8 cellular contexts compared by ENCODE assay signal in genomic region chr6:26032387-26033131, GRCh38. TPM values are rescaled to one million over a fixed set of nuclear protein-coding genes. Genes with fewer than 3 reads are reported as not detected.
DNase-seq lines count a peak whose midpoint lies in the region; ATAC-seq and TF ChIP-seq lines count a peak whose summit lies in the region.

No MANE protein-coding gene starts in this region.

- H3K4me3 ChIP-seq in BE2C (ENCODE audit: low read depth, low read length), result peak overlapping the region; percentile 87
- H3K4me3 ChIP-seq in SK-N-MC, result peak overlapping the region; percentile 93
- H3K4me3 ChIP-seq in mesenchymal stem cell (ENCODE audit: insufficient read depth in 1 of 2, low read depth in 1 of 2, low read length in 2 of 2), result peak overlapping the region; percentile 11 to 83

- peak overlapping the region; percentile 43 for H3T11ph ChIP-seq in H9 (ENCODE audit: low read length)

- no peak overlapping the region for H4K91ac ChIP-seq in H9 (ENCODE audit: insufficient read length, low read depth, low read length)
- H4K91ac ChIP-seq in mesenchymal stem cell (ENCODE audit: low read length), result no peak overlapping the region

- H3K27me3 Mint-ChIP-seq in H9 (ENCODE audit: low read depth) (no peaks in the 10 kb centered on the region; the same call in none of the 2 replicates), type B pancreatic cell (no peaks in the 10 kb centered on the region)

- no peak overlapping the region for H4K8ac ChIP-seq in H9 (replicated peaks; ENCODE audit: insufficient read length, low read depth, low read length)
- H4K8ac ChIP-seq in mesenchymal stem cell (ENCODE audit: low read length), result no peak overlapping the region

- H3K9me3 Mint-ChIP-seq in H9 (no peaks in the 10 kb centered on the region; a peak in 1 of 5 replicates), type B pancreatic cell (no peaks in the 10 kb centered on the region)

- peak overlapping the region; percentile 69 for H3K56ac ChIP-seq in H9 (ENCODE audit: insufficient read length, low read depth, low read length)

- no peaks in the 10 kb centered on the region for H3K27me3 ChIP-seq in BE2C
- H3K27me3 ChIP-seq in H9 (ENCODE audit: insufficient read depth, low read length), result no peaks in the 10 kb centered on the region
- H3K27me3 ChIP-seq in mesenchymal stem cell (ENCODE audit: control insufficient read depth in 1 of 2, insufficient read depth in 1 of 2, low read length in 2 of 2), result no peaks in the 10 kb centered on the region

- H2AFZ ChIP-seq in H9 (ENCODE audit: low read length) (no peak overlapping the region), mesenchymal stem cell (ENCODE audit: low read depth, low read length) (no peak overlapping the region)

- H4K20me1 ChIP-seq in H9 (ENCODE audit: control insufficient read depth, insufficient read depth, insufficient read length), result no peaks in the 10 kb centered on the region

- H3K4me3 Mint-ChIP-seq in H9, result peak overlapping the region; percentile 85 to 95
- peak overlapping the region; percentile 94 for H3K4me3 Mint-ChIP-seq in type B pancreatic cell

- H3K27ac Mint-ChIP-seq in H9, result peak overlapping the region; percentile 98 to 100 (median 99)
- H3K27ac Mint-ChIP-seq in type B pancreatic cell, result peak overlapping the region; percentile 98

- peak overlapping the region; percentile 79 for H2BK120ac ChIP-seq in H9 (ENCODE audit: low read depth, low read length, poor library complexity, severe bottlenecking)
- H2BK120ac ChIP-seq in mesenchymal stem cell (ENCODE audit: low read depth, low read length), result no peak overlapping the region

- H3K18ac ChIP-seq in H9 (ENCODE audit: insufficient read length, low read depth, low read length) (peak overlapping the region; percentile 93), mesenchymal stem cell (ENCODE audit: low read depth in 1 of 2, low read length in 2 of 2) (peak overlapping the region; percentile 1 to 50)

- H2BK5ac ChIP-seq in H9 (ENCODE audit: insufficient read length, low read length) (peak overlapping the region; percentile 7), mesenchymal stem cell (ENCODE audit: low read depth, low read length, poor library complexity, severe bottlenecking) (no peak overlapping the region)

- no peak overlapping the region for H2AK5ac ChIP-seq in H9 (ENCODE audit: insufficient read length, low read length)
- no peak overlapping the region for H2AK5ac ChIP-seq in mesenchymal stem cell (ENCODE audit: low read length, severe bottlenecking)

- H3K4me2 ChIP-seq in H9 (ENCODE audit: insufficient read depth, insufficient read length, low read length) (peak overlapping the region; percentile 94), mesenchymal stem cell (ENCODE audit: low read length, poor library complexity, severe bottlenecking) (peak overlapping the region; percentile 73)

- no peaks in the 10 kb centered on the region for H3K9me3 ChIP-seq in BE2C
- H3K9me3 ChIP-seq in H9 (ENCODE audit: control insufficient read depth, low read depth, low read length), result no peaks in the 10 kb centered on the region
- H3K9me3 ChIP-seq in SK-N-MC (ENCODE audit: low read depth, low read length), result no peaks in the 10 kb centered on the region
- no peaks in the 10 kb centered on the region for H3K9me3 ChIP-seq in mesenchymal stem cell (ENCODE audit: control insufficient read depth, low read length)

- H3K4me1 Mint-ChIP-seq in H9 (peaks cover 51 to 61% of the 10 kb centered on the region in 2 experiments), type B pancreatic cell (ENCODE audit: unreplicated experiment) (peaks cover 39% of the 10 kb centered on the region)

- H2BK12ac ChIP-seq in H9 (ENCODE audit: insufficient read length, low read depth, low read length) (no peak overlapping the region), mesenchymal stem cell (ENCODE audit: low read length in 2 of 2) (no peak overlapping the region)

- H3K79me2 ChIP-seq in H9 (ENCODE audit: insufficient read depth, low read length), result no peaks in the 10 kb centered on the region

- 0 out of 2 replicates have a peak, but pooled peaks cover 3% of the 10 kb centered on the region for H3K36me3 ChIP-seq in BE2C
- H3K36me3 ChIP-seq in SK-N-MC (ENCODE audit: insufficient read depth, low read length), result no peaks in the 10 kb centered on the region
- no peaks in the 10 kb centered on the region for H3K36me3 ChIP-seq in mesenchymal stem cell (ENCODE audit: control insufficient read depth in 1 of 2, insufficient read depth in 2 of 2, low read depth in 1 of 2, low read length in 2 of 2)

- H3K9ac ChIP-seq in H9 (ENCODE audit: extremely low read depth, insufficient read length, low read length), result peak overlapping the region; percentile 95
- peak overlapping the region; percentile 95 for H3K9ac ChIP-seq in SK-N-MC (ENCODE audit: insufficient read length)
- H3K9ac ChIP-seq in mesenchymal stem cell (ENCODE audit: low read length), result peak overlapping the region; percentile 86

- H3K23me2 ChIP-seq in H9 (ENCODE audit: insufficient read length, low read depth, low read length, poor library complexity, severe bottlenecking), result peaks cover 24% of the 10 kb centered on the region

- H3K79me1 ChIP-seq in H9 (ENCODE audit: insufficient read depth, low read depth, low read length, poor library complexity, severe bottlenecking) (no peaks in the 10 kb centered on the region), mesenchymal stem cell (replicated peaks; ENCODE audit: low read length, poor library complexity, severe bottlenecking) (no peaks in the 10 kb centered on the region)

- H2BK15ac ChIP-seq in H9 (ENCODE audit: low read depth, low read length) (no peak overlapping the region), mesenchymal stem cell (ENCODE audit: low read depth, poor library complexity, severe bottlenecking) (no peak overlapping the region)

- H3K27ac ChIP-seq in H9 (ENCODE audit: insufficient read length, low read depth, low read length) (peak overlapping the region; percentile 97), SK-N-MC (peak overlapping the region; percentile 99), mesenchymal stem cell (ENCODE audit: low read length, poor library complexity, severe bottlenecking) (peak overlapping the region; percentile 92)

- H4K5ac ChIP-seq in H9 (ENCODE audit: insufficient read length, low read depth, low read length), result peak overlapping the region; percentile 49

- no CpG with 5 or more reads among the region's 18 CpGs for WGBS in H9 (ENCODE audit: extremely low coverage, insufficient read length, low lambda C conversion rate)
- 0% methylated on average over 15 of the region's 18 CpGs for WGBS in mesenchymal stem cell

- H3K36me3 Mint-ChIP-seq in H9 (ENCODE audit: insufficient read depth in 1 of 3, low read depth in 3 of 3) (no peaks in the 10 kb centered on the region), type B pancreatic cell (no peaks in the 10 kb centered on the region)

- no peak for TF ChIP-seq CTCF in BE2C (IDR thresholded peaks at IDR 0.05; ENCODE audit: low read depth, low read length)
- TF ChIP-seq CTCF in H9 (conservative IDR thresholded peaks at IDR 0.05), result no peak
- no peak for TF ChIP-seq CTCF in type B pancreatic cell (conservative IDR thresholded peaks at IDR 0.05)

- H3K4me1 ChIP-seq in BE2C (peaks cover 20% of the 10 kb centered on the region), H9 (ENCODE audit: insufficient read depth, low read length) (no peaks in the 10 kb centered on the region), mesenchymal stem cell (ENCODE audit: control insufficient read depth, insufficient read depth, low read depth, low read length) (peaks cover 4% of the 10 kb centered on the region)

- H3K4ac ChIP-seq in H9 (ENCODE audit: low read depth, low read length) (peak overlapping the region; percentile 68; the same call in 1 of the 2 replicates), mesenchymal stem cell (ENCODE audit: low read depth in 1 of 2, low read length in 2 of 2) (peak overlapping the region in 1 of 2 experiments; percentile 85)

- H2BK20ac ChIP-seq in H9 (ENCODE audit: low read depth, low read length, poor library complexity, severe bottlenecking), result no peak overlapping the region

- H3K14ac ChIP-seq in H9 (ENCODE audit: insufficient read depth, low read length) (peak overlapping the region; percentile 77; the same call in 1 of the 2 replicates), mesenchymal stem cell (ENCODE audit: low read length in 2 of 2) (no peak overlapping the region)

- no peak for ATAC-seq in GM18520 (IDR thresholded peaks at IDR 0.05; ENCODE audit: unreplicated experiment)

- DNase-seq in BE2C (peak; percentile 51), H9 (peak; percentile 49), SK-N-MC (ENCODE audit: low read depth, low spot score) (no peak), dermis blood vessel endothelial cell (peak; percentile 51), mesenchymal stem cell (peak; percentile 58), type B pancreatic cell (ENCODE audit: extremely low spot score, unreplicated experiment) (no peak), putamen (ENCODE audit: low spot score) (no peak)

- H3K23ac ChIP-seq in H9 (ENCODE audit: insufficient read length, low read depth, low read length) (no peak overlapping the region), mesenchymal stem cell (ENCODE audit: low read length in 2 of 2) (no peak overlapping the region)

RNA-seq across cellular contexts. Expression of gene HFE, which starts 54.7 kb away (rescaled TPM):
- polyA plus RNA-seq in BE2C (2012; ENCODE audit: insufficient read depth, insufficient read length, low read depth), result not detected
- total RNA-seq in H9 (2021) (0.29 and 0.98 TPM in 2 replicates), dermis blood vessel endothelial cell (2.2 and 6.2 TPM in 2 replicates), type B pancreatic cell (ENCODE audit: low replicate concordance) (2.2 and 2.6 TPM in 2 replicates)
- 10.1 TPM for polyA plus RNA-seq in mesenchymal stem cell (2013, experiment 1 of 2)
- polyA plus RNA-seq in mesenchymal stem cell (2013, experiment 2 of 2), result 9.2 TPM

Comparison
In these comparisons a context has a peak if more than half of its experiments do, and no peak if none do; other contexts are left out.
1. DNase-seq: peak in BE2C (single experiment), H9 (single experiment), dermis blood vessel endothelial cell (single experiment) and mesenchymal stem cell (single experiment); none in SK-N-MC (single experiment), type B pancreatic cell (single experiment) and putamen (single experiment).
2. Peak in every context shown above with its lines, with median percentiles within 50 percentile points of each other: H3K4me3 ChIP-seq, H3K27ac ChIP-seq and H3K9ac ChIP-seq.